Comparison of ENCODE assay signal across 12 cellular contexts in the genomic region with DNA sequence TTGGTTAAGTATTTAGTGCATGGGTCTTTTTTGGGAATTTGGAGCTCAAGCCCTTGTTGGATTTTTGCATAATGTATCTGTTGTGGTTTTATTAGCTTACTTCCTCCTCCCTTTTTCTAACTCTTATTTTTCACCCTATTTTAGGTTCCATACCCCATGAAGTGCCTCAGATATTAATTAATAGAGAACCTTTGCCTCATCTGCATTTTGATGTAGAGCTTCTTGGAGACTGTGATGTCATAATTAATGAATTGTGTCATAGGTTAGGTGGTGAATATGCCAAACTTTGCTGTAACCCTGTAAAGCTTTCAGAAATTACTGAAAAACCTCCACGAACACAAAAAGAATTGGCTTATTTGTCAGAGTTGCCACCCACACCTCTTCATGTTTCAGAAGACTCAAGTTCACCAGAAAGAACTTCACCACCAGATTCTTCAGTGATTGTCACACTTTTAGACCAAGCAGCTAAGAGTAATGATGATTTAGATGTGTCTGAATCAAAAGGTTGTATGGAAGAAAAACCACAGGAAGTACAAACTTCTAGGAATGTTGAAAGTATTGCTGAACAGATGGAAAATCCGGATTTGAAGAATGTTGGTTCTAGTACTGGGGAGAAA. TPM values are rescaled to one million over a fixed set of nuclear protein-coding genes. Genes with fewer than 3 reads are reported as not detected.
DNase-seq lines count a peak whose midpoint lies in the region; ATAC-seq lines count a peak whose summit lies in the region.
"Had no signal": no experiment of that assay in that cellular context is flagged by ENCODE, and none has a peak within 500 bp of the region (broad histone marks: within the 10 kb centered on the region; RNA-seq: fewer than 3 reads in every experiment).

No MANE protein-coding gene starts in this region.

- no peak for ATAC-seq in CD4-positive, CD25-positive, alpha-beta regulatory T cell (ENCODE audit: low read depth in 2 of 2)
- ATAC-seq in GM19455 (IDR thresholded peaks at IDR 0.05; ENCODE audit: unreplicated experiment) = no peak

- peak overlapping the region; percentile 0 to 54 (median 42) for H3K27ac Mint-ChIP-seq in CD4-positive, CD25-positive, alpha-beta regulatory T cell
- H3K27ac Mint-ChIP-seq in activated CD4-positive, alpha-beta memory T cell treated with anti-CD3 and anti-CD28 coated beads for 36 hours = peak overlapping the region; percentile 75

- H3K9me3 ChIP-seq in CD4-positive, CD25-positive, alpha-beta regulatory T cell (ENCODE audit: control insufficient read depth in 2 of 2, low read length in 2 of 2) = no peaks in the 10 kb centered on the region
- H3K9me3 ChIP-seq: adrenal gland had no signal

- CTCF ChIA-PET in activated CD4-positive, alpha-beta memory T cell treated with anti-CD3 and anti-CD28 coated beads for 36 hours (lab: Charles Lee) = interaction anchor here (0.7 to 1.6 kb wide), 5 partner anchors 27 to 244 kb away, joined by 3 to 8 read pairs (median 4); no protein-coding TSS in a partner anchor

- H3K27me3 ChIP-seq in CD4-positive, CD25-positive, alpha-beta regulatory T cell (ENCODE audit: control insufficient read depth, insufficient read depth, low read length) = no peaks in the 10 kb centered on the region
- H3K27me3 ChIP-seq: adrenal gland had no signal

- H3K36me3 Mint-ChIP-seq in CD4-positive, CD25-positive, alpha-beta regulatory T cell = peaks cover 59% of the 10 kb centered on the region
- H3K36me3 Mint-ChIP-seq in activated CD4-positive, alpha-beta memory T cell treated with anti-CD3 and anti-CD28 coated beads for 36 hours = peaks cover 64% of the 10 kb centered on the region

- POLR2A ChIA-PET in activated CD4-positive, alpha-beta memory T cell treated with anti-CD3 and anti-CD28 coated beads for 36 hours (lab: Charles Lee) = interaction anchor here (1.2 kb wide), 2 partner anchors 29 to 124 kb away, joined by 3 read pairs; partner anchors contain the start of gene SIRT1

- H3K4me3 ChIP-seq in CD4-positive, CD25-positive, alpha-beta regulatory T cell (ENCODE audit: low read depth, low read length) = no peak overlapping the region
- H3K4me3 ChIP-seq: adrenal gland had no signal

- peaks cover 22 to 35% (median 32%) of the 10 kb centered on the region in 4 donors for H3K4me1 Mint-ChIP-seq in CD4-positive, CD25-positive, alpha-beta regulatory T cell
- H3K4me1 Mint-ChIP-seq in activated CD4-positive, alpha-beta memory T cell treated with anti-CD3 and anti-CD28 coated beads for 36 hours (ENCODE audit: low read depth) = peaks cover 37% of the 10 kb centered on the region
- H3K4me1 Mint-ChIP-seq: CD14-positive monocyte had no signal

- DNase-seq in CD4-positive, CD25-positive, alpha-beta regulatory T cell = no peak
- peak; percentile 68 for DNase-seq in EH (ENCODE audit: low read depth)
- DNase-seq in activated CD4-positive, alpha-beta memory T cell treated with anti-CD3 and anti-CD28 coated beads for 36 hours = no peak
- DNase-seq in iris pigment epithelial cell (ENCODE audit: low read depth) = peak; percentile 37
- DNase-seq in NCI-H446 (lab: John Stamatoyannopoulos, UW) = no peak
- DNase-seq in NCI-H2196 (lab: John Stamatoyannopoulos, UW; ENCODE audit: unreplicated experiment) = no peak
- DNase-seq: adrenal gland, Kasumi-1, NCI-H146, NCI-H345 had no signal

- no peaks in the 10 kb centered on the region for H3K9me3 Mint-ChIP-seq in CD4-positive, CD25-positive, alpha-beta regulatory T cell
- no peaks in the 10 kb centered on the region for H3K9me3 Mint-ChIP-seq in activated CD4-positive, alpha-beta memory T cell treated with anti-CD3 and anti-CD28 coated beads for 36 hours
- H3K9me3 Mint-ChIP-seq: CD14-positive monocyte had no signal

- no peak overlapping the region for H3K4me3 Mint-ChIP-seq in CD4-positive, CD25-positive, alpha-beta regulatory T cell
- no peak overlapping the region for H3K4me3 Mint-ChIP-seq in activated CD4-positive, alpha-beta memory T cell treated with anti-CD3 and anti-CD28 coated beads for 36 hours
- H3K4me3 Mint-ChIP-seq: CD14-positive monocyte had no signal

- H3K27ac ChIP-seq in CD4-positive, CD25-positive, alpha-beta regulatory T cell (ENCODE audit: insufficient read depth, low read length, poor library complexity, severe bottlenecking) = no peak overlapping the region
- H3K27ac ChIP-seq: adrenal gland had no signal

- peaks cover 79% of the 10 kb centered on the region for H3K36me3 ChIP-seq in CD4-positive, CD25-positive, alpha-beta regulatory T cell (ENCODE audit: control insufficient read depth, insufficient read depth, low read length)

- intact Hi-C loops in activated CD4-positive, alpha-beta memory T cell treated with anti-CD3 and anti-CD28 coated beads for 36 hours (cut with micrococcal nuclease) = loop anchor here (2.0 to 10.0 kb wide), 2 partner anchors 28 to 128 kb away; partner anchors contain the start of gene SIRT1

- H3K4me1 ChIP-seq in CD4-positive, CD25-positive, alpha-beta regulatory T cell (ENCODE audit: control insufficient read depth, insufficient read depth, low read length, poor library complexity, severe bottlenecking) = no peaks in the 10 kb centered on the region
- H3K4me1 ChIP-seq: adrenal gland had no signal

- no peaks in the 10 kb centered on the region for H3K27me3 Mint-ChIP-seq in CD4-positive, CD25-positive, alpha-beta regulatory T cell
- H3K27me3 Mint-ChIP-seq in activated CD4-positive, alpha-beta memory T cell treated with anti-CD3 and anti-CD28 coated beads for 36 hours = no peaks in the 10 kb centered on the region

RNA-seq across cellular contexts. Expression of gene SIRT1, which starts 28.0 kb away (rescaled TPM):
- 59.2 TPM for total RNA-seq in CD4-positive, CD25-positive, alpha-beta regulatory T cell
- 10 to 100 TPM; 13.5 to 22.0 (median 18.5) TPM for polyA plus RNA-seq in CD4-positive, CD25-positive, alpha-beta regulatory T cell
- total RNA-seq in activated CD4-positive, alpha-beta memory T cell treated with anti-CD3 and anti-CD28 coated beads for 36 hours = 10 to 100 TPM; 29.9 to 32.0 TPM

Comparison
In these comparisons a context has a peak if more than half of its experiments do, and no peak if none do; other contexts are left out.
1. DNase-seq: peak in EH (single experiment) and iris pigment epithelial cell (single experiment); none in CD4-positive, CD25-positive, alpha-beta regulatory T cell (0 of 3), activated CD4-positive, alpha-beta memory T cell treated with anti-CD3 and anti-CD28 coated beads for 36 hours (single experiment), NCI-H446 (0 of 2) and NCI-H2196 (single experiment).